8 cellular contexts compared by ENCODE assay signal in genomic region chr21:37365657-37366487, GRCh38. TPM values are rescaled to one million over a fixed set of nuclear protein-coding genes. Genes with fewer than 3 reads are reported as not detected.
DNase-seq lines count a peak whose midpoint lies in the region; ATAC-seq and TF ChIP-seq lines count a peak whose summit lies in the region.

No MANE protein-coding gene starts in this region.

- peak overlapping the region; percentile 89 for H3K9ac ChIP-seq in OCI-LY3 (ENCODE audit: low read length)

- no peaks in the 10 kb centered on the region for H3K9me3 ChIP-seq in OCI-LY3 (ENCODE audit: insufficient read depth, low read length)

- no peaks in the 10 kb centered on the region for H3K27me3 Mint-ChIP-seq in activated T-cell treated with anti-CD3 and anti-CD28 coated beads, Interleukin-2, amount 50 U/mL, for 72 hours (ENCODE audit: low read depth)
- no peaks in the 10 kb centered on the region for H3K27me3 Mint-ChIP-seq in natural killer cell (ENCODE audit: low read depth in 2 of 2)

- H3K4me3 Mint-ChIP-seq in activated T-cell treated with anti-CD3 and anti-CD28 coated beads, Interleukin-2, amount 50 U/mL, for 72 hours = peak overlapping the region; percentile 96 to 97
- peak overlapping the region; percentile 99 for H3K4me3 Mint-ChIP-seq in natural killer cell

- intact Hi-C loops in natural killer cell (cut with micrococcal nuclease) = loop anchor here (1.0 to 5.0 kb wide), 3 partner anchors 99 to 196 kb away; partner anchors contain the start of gene VPS26C

- peaks cover 31% of the 10 kb centered on the region for H4K20me1 ChIP-seq in OCI-LY3 (ENCODE audit: insufficient read depth, low read length)

- TF ChIP-seq CTCF in OCI-LY3 (IDR thresholded peaks at IDR 0.05; ENCODE audit: low read depth, low read length) (no peak), fibroblast of mammary gland (conservative IDR thresholded peaks at IDR 0.05; ENCODE audit: control insufficient read depth, insufficient read depth, low read depth, low read length) (no peak), natural killer cell (IDR thresholded peaks at IDR 0.05) (no peak)

- ATAC-seq in GM19025 (IDR thresholded peaks at IDR 0.05; ENCODE audit: low read depth, unreplicated experiment) (peak; percentile 35), HG03139 (IDR thresholded peaks at IDR 0.05; ENCODE audit: unreplicated experiment) (peak; percentile 28), natural killer cell (peak; percentile 48 to 73 (median 56))
- ATAC-seq in activated T-cell treated with anti-CD3 and anti-CD28 coated beads, Interleukin-2, amount 50 U/mL, for 72 hours (replicated peaks in 1 of 2) = peak in 1 of 2 donors; percentile 23

- no peaks in the 10 kb centered on the region for H3K9me3 Mint-ChIP-seq in activated T-cell treated with anti-CD3 and anti-CD28 coated beads, Interleukin-2, amount 50 U/mL, for 72 hours
- H3K9me3 Mint-ChIP-seq in natural killer cell = no peaks in the 10 kb centered on the region

- no peaks in the 10 kb centered on the region for H3K27me3 ChIP-seq in OCI-LY3 (ENCODE audit: low read depth, low read length)

- H3K4me2 ChIP-seq in OCI-LY3 (ENCODE audit: low read length) = peak overlapping the region; percentile 94

- H3K79me2 ChIP-seq in OCI-LY3 (ENCODE audit: low read length) = peaks cover 47% of the 10 kb centered on the region

- H2AFZ ChIP-seq in OCI-LY3 (ENCODE audit: low read depth, low read length) = no peak overlapping the region; the same call in 1 of the 2 replicates

- peak overlapping the region; percentile 100 for H3K27ac Mint-ChIP-seq in activated T-cell treated with anti-CD3 and anti-CD28 coated beads, Interleukin-2, amount 50 U/mL, for 72 hours
- peak overlapping the region; percentile 95 to 100 for H3K27ac Mint-ChIP-seq in natural killer cell

- DNase-seq in Ammon's horn (ENCODE audit: low spot score) (peak; percentile 61), fibroblast of mammary gland (ENCODE audit: low read depth) (peak; percentile 41), natural killer cell (peak; percentile 70)
- peak; percentile 52 to 75 for DNase-seq in activated T-cell treated with anti-CD3 and anti-CD28 coated beads, Interleukin-2, amount 50 U/mL, for 72 hours

- H3K4me1 ChIP-seq in OCI-LY3 (ENCODE audit: low read length) = peaks cover 30% of the 10 kb centered on the region

- H3K27ac ChIP-seq in OCI-LY3 (ENCODE audit: low read length) (peak overlapping the region; percentile 72), temporal lobe (ENCODE audit: low read depth, low read length) (peak overlapping the region; percentile 98)

- no peaks in the 10 kb centered on the region for H3K36me3 ChIP-seq in OCI-LY3 (replicated peaks; ENCODE audit: low read depth, low read length)

- peaks cover 35% of the 10 kb centered on the region for H3K4me1 Mint-ChIP-seq in activated T-cell treated with anti-CD3 and anti-CD28 coated beads, Interleukin-2, amount 50 U/mL, for 72 hours (ENCODE audit: low read depth)
- peaks cover 37 to 45% of the 10 kb centered on the region in 2 donors for H3K4me1 Mint-ChIP-seq in natural killer cell

- H3K4me3 ChIP-seq in OCI-LY3 (ENCODE audit: low read length) (peak overlapping the region; percentile 96), fibroblast of mammary gland (ENCODE audit: control insufficient read depth, low read depth, low read length) (peak overlapping the region; percentile 66)

- peaks cover 2 to 5% of the 10 kb centered on the region in 2 donors for H3K36me3 Mint-ChIP-seq in activated T-cell treated with anti-CD3 and anti-CD28 coated beads, Interleukin-2, amount 50 U/mL, for 72 hours (ENCODE audit: insufficient read depth in 2 of 2)
- peaks cover 7% of the 10 kb centered on the region for H3K36me3 Mint-ChIP-seq in natural killer cell

RNA-seq across cellular contexts. Expression of gene DYRK1A, which starts 0.7 kb away (rescaled TPM):
- 10 to 100 TPM; 82.9 to 85.0 TPM for total RNA-seq in activated T-cell treated with anti-CD3 and anti-CD28 coated beads, Interleukin-2, amount 50 U/mL, for 72 hours
- total RNA-seq in natural killer cell (100 to 1,000 TPM; 149 to 166 (median 153) TPM), temporal lobe (116 TPM)
